Comparison of ENCODE assay signal across 1 cellular context in genomic region chr2:73233154-73233931, GRCh38.
TF ChIP-seq lines count a peak whose summit lies in the region.

TSS of gene PRADC1 (minus strand) at chr2:73233239. CDS start at chr2:73233160, 79 bp downstream.

TF ChIP-seq in WTC11, 78 proteins besides CTCF, POLR2A, EP300 and RAD21 (continued from another document):
- no peak for TF ChIP-seq CDX4 (CRISPR knock-in tag; IDR thresholded peaks at IDR 0.05; ENCODE audit: borderline replicate concordance)
- TF ChIP-seq GABPB1 (CRISPR knock-in tag; IDR thresholded peaks at IDR 0.05): peak; percentile 48; the same call in 1 of the 2 replicates
- TF ChIP-seq ELF4 (CRISPR knock-in tag; IDR thresholded peaks at IDR 0.05; ENCODE audit: low read depth): no peak
- no peak for TF ChIP-seq ZNF138 (CRISPR knock-in tag; conservative IDR thresholded peaks at IDR 0.05)
- peak; percentile 52; the same call in 1 of the 2 replicates for TF ChIP-seq MYBL2 (CRISPR knock-in tag; IDR thresholded peaks at IDR 0.05)
- no peak; the same call in 1 of the 2 replicates for TF ChIP-seq KAT7 (CRISPR knock-in tag; IDR thresholded peaks at IDR 0.05; ENCODE audit: borderline replicate concordance)
- no peak for TF ChIP-seq MLX (CRISPR knock-in tag; IDR thresholded peaks at IDR 0.05)
- TF ChIP-seq ZNF425 (CRISPR knock-in tag; conservative IDR thresholded peaks at IDR 0.05): no peak
- TF ChIP-seq ETV6 (CRISPR knock-in tag; IDR thresholded peaks at IDR 0.05): 0 out of 2 replicates have a peak, but pooled peaks have one; percentile 27
- TF ChIP-seq NR3C1 (CRISPR knock-in tag; conservative IDR thresholded peaks at IDR 0.05; ENCODE audit: low read depth): no peak
- TF ChIP-seq ZMAT4 (CRISPR knock-in tag; IDR thresholded peaks at IDR 0.05): no peak
- peak; percentile 88; the same call in 1 of the 2 replicates for TF ChIP-seq ARID4B (CRISPR knock-in tag; IDR thresholded peaks at IDR 0.05; ENCODE audit: borderline replicate concordance)
- TF ChIP-seq NFATC4 (CRISPR knock-in tag; IDR thresholded peaks at IDR 0.05): no peak
- TF ChIP-seq TEAD1 (CRISPR knock-in tag; IDR thresholded peaks at IDR 0.05): no peak
- no peak for TF ChIP-seq OVOL2 (CRISPR knock-in tag; IDR thresholded peaks at IDR 0.05; ENCODE audit: borderline replicate concordance)
- no peak for TF ChIP-seq E2F4 (CRISPR knock-in tag; IDR thresholded peaks at IDR 0.05; ENCODE audit: borderline replicate concordance, low read depth)
- no peak for TF ChIP-seq ATF2 (CRISPR knock-in tag; IDR thresholded peaks at IDR 0.05; ENCODE audit: borderline replicate concordance, low read depth)
- TF ChIP-seq ZNF232 (CRISPR knock-in tag; IDR thresholded peaks at IDR 0.05): no peak
- no peak for TF ChIP-seq JUN (CRISPR knock-in tag; IDR thresholded peaks at IDR 0.05)
- TF ChIP-seq IRF2 (CRISPR knock-in tag; IDR thresholded peaks at IDR 0.05; ENCODE audit: borderline replicate concordance, low read depth): no peak
- no peak for TF ChIP-seq USF1 (CRISPR knock-in tag; IDR thresholded peaks at IDR 0.05)
- TF ChIP-seq GTF2I (CRISPR knock-in tag; conservative IDR thresholded peaks at IDR 0.05): no peak
- no peak for TF ChIP-seq STAT6 (CRISPR knock-in tag; conservative IDR thresholded peaks at IDR 0.05; ENCODE audit: low read depth)
- no peak for TF ChIP-seq TP53 (CRISPR knock-in tag; IDR thresholded peaks at IDR 0.05)
- TF ChIP-seq FOXP1 (CRISPR knock-in tag; IDR thresholded peaks at IDR 0.05; ENCODE audit: borderline replicate concordance): peak; percentile 82; the same call in 1 of the 2 replicates
- TF ChIP-seq IRF1 (CRISPR knock-in tag; IDR thresholded peaks at IDR 0.05): no peak
- peak; percentile 94 for TF ChIP-seq FOXK1 (CRISPR knock-in tag; IDR thresholded peaks at IDR 0.05)
- TF ChIP-seq CBFB (CRISPR knock-in tag; IDR thresholded peaks at IDR 0.05; ENCODE audit: low read depth): no peak
- no peak; the same call in 1 of the 2 replicates for TF ChIP-seq ZBTB43 (CRISPR knock-in tag; IDR thresholded peaks at IDR 0.05)
- TF ChIP-seq CREB1 (CRISPR knock-in tag; IDR thresholded peaks at IDR 0.05): no peak
- no peak for TF ChIP-seq ZBTB21 (CRISPR knock-in tag; IDR thresholded peaks at IDR 0.05; ENCODE audit: borderline replicate concordance)
- TF ChIP-seq PRRX2 (CRISPR knock-in tag; IDR thresholded peaks at IDR 0.05): no peak
- TF ChIP-seq TEAD4 (CRISPR knock-in tag; IDR thresholded peaks at IDR 0.05): no peak
- TF ChIP-seq NFYB (CRISPR knock-in tag; conservative IDR thresholded peaks at IDR 0.05; ENCODE audit: low read depth): peak; percentile 93
- no peak for TF ChIP-seq NR2C2 (CRISPR knock-in tag; IDR thresholded peaks at IDR 0.05)
- peak; percentile 72; the same call in 1 of the 2 replicates for TF ChIP-seq SMAD3 (CRISPR knock-in tag; IDR thresholded peaks at IDR 0.05; ENCODE audit: borderline replicate concordance)
